In the genomic region with DNA sequence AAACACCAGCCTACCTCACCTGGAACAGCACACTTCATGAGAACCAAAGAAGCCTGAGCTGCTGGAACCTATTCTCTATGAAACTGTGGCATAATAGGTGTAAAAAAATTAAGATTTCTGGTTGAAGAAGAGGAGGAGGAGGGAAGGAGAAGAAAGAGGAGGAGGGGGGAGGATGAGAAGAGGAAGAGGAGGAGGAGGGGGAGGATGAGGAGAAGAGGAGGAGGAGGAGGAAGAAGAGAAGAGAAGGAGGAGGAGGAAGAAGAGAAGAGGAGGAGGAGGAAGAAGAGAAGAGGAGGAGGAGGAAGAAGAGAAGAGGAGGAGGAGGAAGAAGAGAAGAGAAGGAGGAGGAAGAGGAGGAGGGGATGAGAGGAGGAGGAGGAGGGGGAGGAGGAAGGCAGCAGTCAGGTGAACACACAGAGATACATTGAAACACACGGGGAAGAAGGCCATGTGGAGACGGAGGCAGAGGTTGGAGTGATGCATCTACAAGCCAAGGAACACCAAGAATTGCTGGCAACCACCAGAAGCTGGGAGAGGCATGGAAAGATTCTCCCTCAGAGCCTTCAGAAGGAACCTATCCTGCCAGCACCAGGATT, we compare ENCODE assay signal across 21 cellular contexts. TPM values are rescaled to one million over a fixed set of nuclear protein-coding genes. Genes with fewer than 3 reads are reported as not detected.
A peak's percentile ranks its signal among the peaks of the same experiment; 100 is the strongest.
DNase-seq lines count a peak whose midpoint lies in the region; ATAC-seq, FAIRE-seq and TF ChIP-seq lines count a peak whose summit lies in the region.
"Had no signal": no experiment of that assay in that cellular context is flagged by ENCODE, and none has a peak within 500 bp of the region (broad histone marks: within the 10 kb centered on the region; RNA-seq: fewer than 3 reads in every experiment).

No MANE protein-coding gene starts in this region.

- POLR2A ChIA-PET in HepG2 (lab: Yijun Ruan, JAX): no interaction called here
- POLR2A ChIA-PET in naive thymus-derived CD8-positive, alpha-beta T cell (lab: Charles Lee): no interaction called here

- in situ Hi-C loops in HepG2 (cut with HindIII; ENCODE audit: extremely low pct_ligation_motif_present, low pct_unique_long_range_greater_than_20kb): no loop called here

- no peaks in the 10 kb centered on the region for H3K4me1 ChIP-seq in HepG2 (ENCODE audit: insufficient read depth, low read length)
- no peaks in the 10 kb centered on the region for H3K4me1 ChIP-seq in right lobe of liver
- H3K4me1 ChIP-seq: A549; BLaER1 treated with 17β-estradiol and CSF1 and Interleukin-3, amounts not matched to agents 10 nM and 100 nM; Caco-2 had no signal

- no peak for TF ChIP-seq POLR2A in HepG2 (IDR thresholded peaks at IDR 0.05; ENCODE audit: insufficient read depth in 1 of 2, low read depth in 2 of 2, low read length in 2 of 2)
- TF ChIP-seq POLR2A in right lobe of liver (IDR thresholded peaks at IDR 0.05): no peak

- H3K4me1 Mint-ChIP-seq in naive thymus-derived CD8-positive, alpha-beta T cell: peaks cover 0 to 3% (median 1%) of the 10 kb centered on the region in 4 donors
- H3K4me1 Mint-ChIP-seq in activated T-cell treated with anti-CD3 and anti-CD28 coated beads, Interleukin-2, amount 50 U/mL, for 72 hours (ENCODE audit: low read depth): peaks cover 2% of the 10 kb centered on the region
- H3K4me1 Mint-ChIP-seq: B cell had no signal

- CTCF ChIA-PET in HepG2 (lab: Yijun Ruan, JAX; ENCODE audit: low intra/inter-chr PET ratio, low total read pairs): no interaction called here

- ATAC-seq in HepG2 (no peak), right lobe of liver (no peak)
- no peak for ATAC-seq in naive thymus-derived CD8-positive, alpha-beta T cell
- ATAC-seq in activated T-cell treated with anti-CD3 and anti-CD28 coated beads, Interleukin-2, amount 50 U/mL, for 72 hours (replicated peaks in 1 of 2): no peak
- ATAC-seq: CD8-positive, alpha-beta T cell had no signal

- H3K9me3 ChIP-seq in HepG2 (ENCODE audit: low read length) (no peaks in the 10 kb centered on the region), right lobe of liver (peaks cover 0 to 3% (median 0%) of the 10 kb centered on the region in 4 donors)
- H3K9me3 ChIP-seq: Caco-2 had no signal

- TF ChIP-seq RAD21 in HepG2 (CRISPR knock-in tag; IDR thresholded peaks at IDR 0.05): no peak

- BruUV-seq in HepG2 (replicated peaks; lab: Mats Ljungman, UMichigan): no TSS peak

- no peaks in the 10 kb centered on the region for H3K79me2 ChIP-seq in HepG2 (ENCODE audit: insufficient read depth, low read length)

- H3K9ac ChIP-seq in HepG2 (ENCODE audit: insufficient read depth, low read depth, low read length): no peak overlapping the region
- H3K9ac ChIP-seq: BLaER1 treated with 17β-estradiol and CSF1 and Interleukin-3, amounts not matched to agents 10 nM and 100 nM had no signal

- H3K36me3 ChIP-seq in HepG2 (replicated peaks in 1 of 2; ENCODE audit: control insufficient read depth in 1 of 2, insufficient read depth in 2 of 2, low read length in 2 of 2) (no peaks in the 10 kb centered on the region), right lobe of liver (no peaks in the 10 kb centered on the region), bronchial epithelial cell (ENCODE audit: control insufficient read depth, insufficient read depth, low read length) (no peaks in the 10 kb centered on the region)
- H3K36me3 ChIP-seq: BLaER1 treated with 17β-estradiol and CSF1 and Interleukin-3, amounts not matched to agents 10 nM and 100 nM had no signal

- H3K4me2 ChIP-seq in HepG2 (ENCODE audit: low read depth, low read length): no peak overlapping the region
- H3K4me2 ChIP-seq: A549; BLaER1 treated with 17β-estradiol and CSF1 and Interleukin-3, amounts not matched to agents 10 nM and 100 nM had no signal

- 0% methylated on average over 2 of the region's 2 CpGs for WGBS in HepG2 (ENCODE audit: low lambda C conversion rate)
- WGBS in right lobe of liver (ENCODE audit: insufficient coverage, low coverage, low lambda C conversion rate, missing lambda C conversion rate): 20% methylated on average over 1 of the region's 2 CpGs

- no peak for TF ChIP-seq CTCF in HepG2 (CRISPR knock-in tag; IDR thresholded peaks at IDR 0.05)
- no peak for TF ChIP-seq CTCF in right lobe of liver (IDR thresholded peaks at IDR 0.05)
- TF ChIP-seq CTCF in bronchial epithelial cell (IDR thresholded peaks at IDR 0.05; ENCODE audit: insufficient read depth, low read length, severe bottlenecking): no peak

- H3K27me3 Mint-ChIP-seq in naive thymus-derived CD8-positive, alpha-beta T cell: peaks cover 27 to 67% (median 45%) of the 10 kb centered on the region in 5 donors
- H3K27me3 Mint-ChIP-seq in activated T-cell treated with anti-CD3 and anti-CD28 coated beads, Interleukin-2, amount 50 U/mL, for 72 hours (ENCODE audit: low read depth): peaks cover 52% of the 10 kb centered on the region

- TF ChIP-seq EP300 in HepG2 (IDR thresholded peaks at IDR 0.05; ENCODE audit: low read depth in 2 of 2, low read length in 2 of 2) (no peak), HepG2 (CRISPR knock-in tag; IDR thresholded peaks at IDR 0.05; ENCODE audit: borderline replicate concordance) (no peak)

- peaks cover 0 to 21% (median 11%) of the 10 kb centered on the region in 9 donors for H3K9me3 Mint-ChIP-seq in naive thymus-derived CD8-positive, alpha-beta T cell
- peaks cover 3 to 4% of the 10 kb centered on the region in 2 donors for H3K9me3 Mint-ChIP-seq in activated T-cell treated with anti-CD3 and anti-CD28 coated beads, Interleukin-2, amount 50 U/mL, for 72 hours

- H3K27ac Mint-ChIP-seq in naive thymus-derived CD8-positive, alpha-beta T cell: no peak overlapping the region
- no peak overlapping the region for H3K27ac Mint-ChIP-seq in activated T-cell treated with anti-CD3 and anti-CD28 coated beads, Interleukin-2, amount 50 U/mL, for 72 hours
- H3K27ac Mint-ChIP-seq: B cell; CD4-positive, alpha-beta T cell; CD8-positive, alpha-beta T cell had no signal

- peaks cover 2 to 4% of the 10 kb centered on the region in 2 experiments; a peak in 1 of 5 replicates for H3K27me3 ChIP-seq in HepG2 (ENCODE audit: control insufficient read depth in 1 of 2, insufficient read depth in 2 of 2, low read length in 2 of 2)
- peaks cover 0 to under 1% of the 10 kb centered on the region in 2 donors for H3K27me3 ChIP-seq in right lobe of liver
- H3K27me3 ChIP-seq in bronchial epithelial cell (ENCODE audit: control insufficient read depth, insufficient read depth, low read length): peaks cover 8% of the 10 kb centered on the region
- H3K27me3 ChIP-seq: BLaER1 treated with 17β-estradiol and CSF1 and Interleukin-3, amounts not matched to agents 10 nM and 100 nM had no signal

- H3K4me3 Mint-ChIP-seq in naive thymus-derived CD8-positive, alpha-beta T cell: no peak overlapping the region
- H3K4me3 Mint-ChIP-seq in activated T-cell treated with anti-CD3 and anti-CD28 coated beads, Interleukin-2, amount 50 U/mL, for 72 hours: no peak overlapping the region
- H3K4me3 Mint-ChIP-seq: B cell; CD4-positive, alpha-beta T cell; CD8-positive, alpha-beta T cell had no signal

- DNase-seq in HepG2 (ENCODE audit: low spot score) (no peak), right lobe of liver (no peak), bronchial epithelial cell (ENCODE audit: low read depth) (no peak)
- no peak for DNase-seq in naive thymus-derived CD8-positive, alpha-beta T cell
- DNase-seq in activated T-cell treated with anti-CD3 and anti-CD28 coated beads, Interleukin-2, amount 50 U/mL, for 72 hours: no peak
- DNase-seq: AML-193; Caco-2; Calu3; CD4-positive, alpha-beta T cell; CD8-positive, alpha-beta T cell; DMS79 treated with DMSO at 0.1 percent for 48 hours; GF-D8 had no signal

- H4K20me1 ChIP-seq in HepG2 (ENCODE audit: insufficient read depth, low read length): no peaks in the 10 kb centered on the region
- H4K20me1 ChIP-seq: BLaER1 treated with 17β-estradiol and CSF1 and Interleukin-3, amounts not matched to agents 10 nM and 100 nM had no signal

- FAIRE-seq in HepG2 (lab: Jason Lieb, UNC) (no peak), bronchial epithelial cell (lab: Jason Lieb, UNC) (peak; percentile 50)
- FAIRE-seq: A549, G401.6, GM12891, GM19239 had no signal

- H3K4me3 ChIP-seq in HepG2 (replicated peaks in 1 of 3; ENCODE audit: insufficient read depth in 1 of 3, low read depth in 2 of 3, low read length in 3 of 3) (no peak overlapping the region), right lobe of liver (no peak overlapping the region), bronchial epithelial cell (ENCODE audit: low read depth, low read length) (no peak overlapping the region)
- H3K4me3 ChIP-seq: A549; BLaER1 treated with 17β-estradiol and CSF1 and Interleukin-3, amounts not matched to agents 10 nM and 100 nM had no signal

- H3K27ac ChIP-seq in HepG2 (ENCODE audit: extremely low read length, insufficient read depth, low read length) (no peak overlapping the region), right lobe of liver (no peak overlapping the region)
- H3K27ac ChIP-seq: 22Rv1; A549; BLaER1 treated with 17β-estradiol and CSF1 and Interleukin-3, amounts not matched to agents 10 nM and 100 nM; C4-2B had no signal

- H2AFZ ChIP-seq in HepG2 (ENCODE audit: low read length): no peak overlapping the region

- intact Hi-C loops in HepG2 (cut with micrococcal nuclease; ENCODE audit: unreplicated experiment) (no loop called here), right lobe of liver (cut with DNase I) (no loop called here)

- peaks cover 4 to 5% (median 5%) of the 10 kb centered on the region in 3 donors for H3K36me3 Mint-ChIP-seq in naive thymus-derived CD8-positive, alpha-beta T cell
- peaks cover 3 to 7% of the 10 kb centered on the region in 2 donors for H3K36me3 Mint-ChIP-seq in activated T-cell treated with anti-CD3 and anti-CD28 coated beads, Interleukin-2, amount 50 U/mL, for 72 hours (ENCODE audit: insufficient read depth in 2 of 2)

RNA-seq across cellular contexts. Expression of gene ACTA1, which starts 8.2 kb away (rescaled TPM):
- total RNA-seq in HepG2 (2016; rRNA removed; fragmentation: Illumina TruSeq; extraction: Trizol) (5.2 and 5.9 TPM in 2 replicates), right lobe of liver (10 to 100 TPM in 1 of 6 experiments, 1 to 10 TPM in 4, not detected in 1; 1.1 to 14.2 (median 1.3) TPM), bronchial epithelial cell (not detected in 2 replicates)
- 5.1 and 5.2 TPM in 2 replicates for total RNA-seq in HepG2 (2016; cell fraction: cytosol; rRNA removed; fragmentation: Illumina TruSeq; extraction: Trizol; ENCODE audit: low read depth)
- 5.5 TPM in 2 replicates for total RNA-seq in HepG2 (2016; cell fraction: insoluble cytoplasmic fraction; rRNA removed; fragmentation: Illumina TruSeq; extraction: Trizol)
- 5.3 and 6.0 TPM in 2 replicates for total RNA-seq in HepG2 (2016; cell fraction: membrane; rRNA removed; fragmentation: Illumina TruSeq; extraction: Trizol)
- 3.9 and 5.9 TPM in 2 replicates for total RNA-seq in HepG2 (2016; cell fraction: nucleus; rRNA removed; fragmentation: Illumina TruSeq; extraction: Trizol)
- 1.4 and 3.0 TPM in 2 replicates for polyA plus RNA-seq in HepG2 (2011; rRNA removed)
- 1.6 and 1.8 TPM in 2 replicates for polyA plus RNA-seq in HepG2 (2011; cell fraction: cytosol; rRNA removed)
- 3.8 and 5.9 TPM in 2 replicates for polyA plus RNA-seq in HepG2 (2011; cell fraction: nucleus; rRNA removed)
- polyA plus RNA-seq in HepG2 (2012): 0.86 and 1.1 TPM in 2 replicates
- 11.4 and 12.1 TPM in 2 replicates for polyA plus RNA-seq in HepG2 (2016; cell fraction: cytosol; fragmentation: Illumina TruSeq; extraction: Trizol; ENCODE audit: low read depth)
- 11.6 and 13.4 TPM in 2 replicates for polyA plus RNA-seq in HepG2 (2016; cell fraction: insoluble cytoplasmic fraction; fragmentation: Illumina TruSeq; extraction: Trizol; ENCODE audit: low read depth)
- polyA plus RNA-seq in HepG2 (2016; cell fraction: membrane; fragmentation: Illumina TruSeq; extraction: Trizol; ENCODE audit: low read depth): 11.0 and 11.7 TPM in 2 replicates
- 15.3 and 15.9 TPM in 2 replicates for polyA plus RNA-seq in HepG2 (2016; cell fraction: nucleus; fragmentation: Illumina TruSeq; extraction: Trizol; ENCODE audit: insufficient read depth, low read depth)
- polyA minus RNA-seq in HepG2 (2011; rRNA and poly(A)+ RNA removed; ENCODE audit: low replicate concordance): 1.9 TPM in 1 of 2 replicates, not detected in the other
- 0.79 and 3.4 TPM in 2 replicates for polyA minus RNA-seq in HepG2 (2011; cell fraction: cytosol; rRNA and poly(A)+ RNA removed)
- 0.39 and 0.99 TPM in 2 replicates for polyA minus RNA-seq in HepG2 (2011; cell fraction: nucleus; rRNA and poly(A)+ RNA removed)
- under 1 TPM; 0.34 to 0.36 TPM for total RNA-seq in naive thymus-derived CD8-positive, alpha-beta T cell
- polyA plus RNA-seq in naive thymus-derived CD8-positive, alpha-beta T cell: not detected
- total RNA-seq in activated T-cell treated with anti-CD3 and anti-CD28 coated beads, Interleukin-2, amount 50 U/mL, for 72 hours: not detected
- total RNA-seq: A172; B cell; CD4-positive, alpha-beta T cell; CD8-positive, alpha-beta T cell had no signal
